In the genomic region with DNA sequence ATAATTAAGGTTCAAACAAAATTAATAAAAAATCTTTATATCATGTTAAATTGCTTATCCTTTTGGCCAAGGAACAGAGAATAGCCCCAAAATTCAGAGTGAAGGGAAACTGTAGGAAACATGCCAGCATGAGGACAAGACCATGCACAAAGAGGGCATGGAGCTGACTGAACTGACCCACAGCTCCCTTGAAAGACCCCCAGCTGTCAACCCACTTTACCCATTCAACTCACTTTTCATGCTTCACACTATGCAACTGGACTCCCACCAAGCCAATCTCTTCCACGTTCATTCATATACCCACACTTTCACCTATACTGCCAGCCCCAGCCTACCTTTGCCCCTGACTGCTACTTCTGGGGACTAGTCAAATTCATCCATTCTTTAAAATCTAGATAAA, we compare ENCODE assay signal across 29 cellular contexts.
"Had no signal": no experiment of that assay in that cellular context is flagged by ENCODE, and none has a peak within 500 bp of the region (broad histone marks: within the 10 kb centered on the region; RNA-seq: fewer than 3 reads in every experiment).

No MANE protein-coding gene starts in this region.

- DNase-seq: activated CD4-positive, alpha-beta memory T cell treated with anti-CD3 and anti-CD28 coated beads for 36 hours; activated CD4-positive, alpha-beta T cell treated with anti-CD3 and anti-CD28 coated beads for 36 hours; activated CD4-positive, alpha-beta T cell treated with anti-CD3 and anti-CD28 coated beads, Interleukin-2, amount 10 ng/mL, durations not matched to agents 24 days and 14 days; activated CD4-positive, CD25-positive, alpha-beta regulatory T cell; activated CD4-positive, CD25-positive, alpha-beta regulatory T cell treated with anti-CD3 and anti-CD28 coated beads, Interleukin-2, amount 50 U/mL, for 72 hours; activated CD8-positive, alpha-beta memory T cell treated with anti-CD3 and anti-CD28 coated beads, Interleukin-2, amount 50 U/mL, for 48 hours; activated gamma-delta T cell; activated naive CD4-positive, alpha-beta T cell; activated naive CD4-positive, alpha-beta T cell treated with anti-CD3 and anti-CD28 coated beads, Interleukin-2, amount 10 ng/mL, durations not matched to agents 7 days and 5 days; activated naive CD8-positive, alpha-beta T cell treated with anti-CD3 and anti-CD28 coated beads, Interleukin-2, amount 10 ng/mL, durations not matched to agents 7 days and 5 days; activated T-cell treated with anti-CD3 and anti-CD28 coated beads for 4 hours; activated T-cell treated with anti-CD3 and anti-CD28 coated beads, Interleukin-2, amount 50 U/mL, for 24 hours; activated T-cell treated with anti-CD3 and anti-CD28 coated beads, Interleukin-2, amount 50 U/mL, for 72 hours; central memory CD4-positive, alpha-beta T cell; dorsolateral prefrontal cortex; effector memory CD4-positive, alpha-beta T cell; endodermal cell; foreskin fibroblast; T-helper 1 cell; T-helper 2 cell had no signal

- H3K4me3 Mint-ChIP-seq: activated CD4-positive, alpha-beta memory T cell treated with anti-CD3 and anti-CD28 coated beads for 36 hours; activated CD4-positive, alpha-beta T cell treated with anti-CD3 and anti-CD28 coated beads for 36 hours; activated CD4-positive, alpha-beta T cell treated with anti-CD3 and anti-CD28 coated beads, Interleukin-2, amount 10 ng/mL, durations not matched to agents 24 days and 14 days; activated naive CD4-positive, alpha-beta T cell treated with anti-CD3 and anti-CD28 coated beads, Interleukin-2, amount 10 ng/mL, durations not matched to agents 7 days and 5 days; activated naive CD8-positive, alpha-beta T cell treated with anti-CD3 and anti-CD28 coated beads, Interleukin-2, amount 10 ng/mL, durations not matched to agents 7 days and 5 days; activated T-cell treated with anti-CD3 and anti-CD28 coated beads, Interleukin-2, amount 50 U/mL, for 24 hours; activated T-cell treated with anti-CD3 and anti-CD28 coated beads, Interleukin-2, amount 50 U/mL, for 72 hours; brain; dendritic cell treated with granulocyte-macrophage colony-stimulating factor and Interleukin-4, amounts not matched to agents 40 ng/mL and 50 ng/mL, for 4 days; endodermal cell had no signal

- H3K27ac Mint-ChIP-seq: activated CD4-positive, alpha-beta memory T cell treated with anti-CD3 and anti-CD28 coated beads for 36 hours; activated CD4-positive, alpha-beta T cell treated with anti-CD3 and anti-CD28 coated beads for 36 hours; activated CD4-positive, alpha-beta T cell treated with anti-CD3 and anti-CD28 coated beads, Interleukin-2, amount 10 ng/mL, durations not matched to agents 24 days and 14 days; activated naive CD4-positive, alpha-beta T cell treated with anti-CD3 and anti-CD28 coated beads, Interleukin-2, amount 10 ng/mL, durations not matched to agents 7 days and 5 days; activated naive CD4-positive, alpha-beta T cell treated with anti-CD3 and anti-CD28 coated beads, Interleukin-2, amount 50 U/mL, for 72 hours; activated naive CD8-positive, alpha-beta T cell treated with anti-CD3 and anti-CD28 coated beads, Interleukin-2, amount 10 ng/mL, durations not matched to agents 7 days and 5 days; activated T-cell treated with anti-CD3 and anti-CD28 coated beads, Interleukin-2, amount 50 U/mL, for 24 hours; activated T-cell treated with anti-CD3 and anti-CD28 coated beads, Interleukin-2, amount 50 U/mL, for 72 hours; brain; dendritic cell treated with granulocyte-macrophage colony-stimulating factor and Interleukin-4, amounts not matched to agents 40 ng/mL and 50 ng/mL, for 4 days; endodermal cell had no signal

- H3K36me3 Mint-ChIP-seq: brain had no signal

- H3K27me3 Mint-ChIP-seq: activated CD4-positive, alpha-beta memory T cell treated with anti-CD3 and anti-CD28 coated beads for 36 hours; activated CD4-positive, alpha-beta T cell treated with anti-CD3 and anti-CD28 coated beads for 36 hours; activated CD4-positive, alpha-beta T cell treated with anti-CD3 and anti-CD28 coated beads, Interleukin-2, amount 10 ng/mL, durations not matched to agents 24 days and 14 days; activated naive CD4-positive, alpha-beta T cell treated with anti-CD3 and anti-CD28 coated beads, Interleukin-2, amount 10 ng/mL, durations not matched to agents 7 days and 5 days; activated naive CD8-positive, alpha-beta T cell treated with anti-CD3 and anti-CD28 coated beads, Interleukin-2, amount 10 ng/mL, durations not matched to agents 7 days and 5 days; activated T-cell treated with anti-CD3 and anti-CD28 coated beads, Interleukin-2, amount 50 U/mL, for 24 hours; dendritic cell treated with granulocyte-macrophage colony-stimulating factor and Interleukin-4, amounts not matched to agents 40 ng/mL and 50 ng/mL, for 4 days had no signal

- H3K9me3 ChIP-seq: ascending aorta, breast epithelium had no signal

- H3K27ac ChIP-seq: ascending aorta, breast epithelium, cardiac muscle cell, coronary artery, dorsolateral prefrontal cortex had no signal

- H3K4me3 ChIP-seq: ascending aorta, breast epithelium, cardiac muscle cell, coronary artery, dorsolateral prefrontal cortex had no signal

- ATAC-seq: activated CD4-positive, alpha-beta T cell treated with anti-CD3 and anti-CD28 coated beads for 36 hours; activated naive CD4-positive, alpha-beta T cell treated with anti-CD3 and anti-CD28 coated beads, Interleukin-2, amount 50 U/mL, for 72 hours; activated T-cell treated with anti-CD3 and anti-CD28 coated beads, Interleukin-2, amount 50 U/mL, for 72 hours; esophagus mucosa had no signal

- FAIRE-seq: frontal cortex had no signal

- H3K27me3 ChIP-seq: ascending aorta, breast epithelium, cardiac muscle cell, dorsolateral prefrontal cortex had no signal

- H3K36me3 ChIP-seq: ascending aorta, breast epithelium, cardiac muscle cell had no signal

- H3K9me3 Mint-ChIP-seq: activated CD4-positive, alpha-beta memory T cell treated with anti-CD3 and anti-CD28 coated beads for 36 hours; activated CD4-positive, alpha-beta T cell treated with anti-CD3 and anti-CD28 coated beads, Interleukin-2, amount 10 ng/mL, durations not matched to agents 24 days and 14 days; activated naive CD4-positive, alpha-beta T cell treated with anti-CD3 and anti-CD28 coated beads, Interleukin-2, amount 10 ng/mL, durations not matched to agents 7 days and 5 days; activated naive CD4-positive, alpha-beta T cell treated with anti-CD3 and anti-CD28 coated beads, Interleukin-2, amount 50 U/mL, for 72 hours; activated naive CD8-positive, alpha-beta T cell treated with anti-CD3 and anti-CD28 coated beads, Interleukin-2, amount 10 ng/mL, durations not matched to agents 7 days and 5 days; activated T-cell treated with anti-CD3 and anti-CD28 coated beads, Interleukin-2, amount 50 U/mL, for 24 hours; activated T-cell treated with anti-CD3 and anti-CD28 coated beads, Interleukin-2, amount 50 U/mL, for 72 hours; dendritic cell treated with granulocyte-macrophage colony-stimulating factor and Interleukin-4, amounts not matched to agents 40 ng/mL and 50 ng/mL, for 4 days; endodermal cell had no signal
